8 cellular contexts compared by ENCODE assay signal in genomic region chr7:727806-728460, GRCh38. TPM values are rescaled to one million over a fixed set of nuclear protein-coding genes. Genes with fewer than 3 reads are reported as not detected.
DNase-seq lines count a peak whose midpoint lies in the region; ATAC-seq lines count a peak whose summit lies in the region.

No MANE protein-coding gene starts in this region.

- H3K36me3 ChIP-seq in iPS-20b (ENCODE audit: insufficient read depth, low read depth, low read length) (peaks cover 51% of the 10 kb centered on the region), thymus (ENCODE audit: control insufficient read depth, insufficient read depth) (peaks cover 31% of the 10 kb centered on the region)

- H3K9me3 Mint-ChIP-seq in activated CD8-positive, alpha-beta memory T cell treated with anti-CD3 and anti-CD28 coated beads, Interleukin-2, amount 10 ng/mL, durations not matched to agents 7 days and 5 days (ENCODE audit: low read depth), result peaks cover 8% of the 10 kb centered on the region
- H3K9me3 Mint-ChIP-seq in activated CD8-positive, alpha-beta T cell treated with anti-CD3 and anti-CD28 coated beads, Interleukin-2, amount 10 ng/mL, durations not matched to agents 7 days and 5 days (ENCODE audit: insufficient read depth), result peaks cover 9% of the 10 kb centered on the region

- peak overlapping the region; percentile 23 for H3K27ac Mint-ChIP-seq in activated CD8-positive, alpha-beta memory T cell treated with anti-CD3 and anti-CD28 coated beads, Interleukin-2, amount 10 ng/mL, durations not matched to agents 7 days and 5 days
- peak overlapping the region; percentile 43 for H3K27ac Mint-ChIP-seq in activated CD8-positive, alpha-beta T cell treated with anti-CD3 and anti-CD28 coated beads, Interleukin-2, amount 10 ng/mL, durations not matched to agents 7 days and 5 days

- H3K4me1 Mint-ChIP-seq in activated CD8-positive, alpha-beta memory T cell treated with anti-CD3 and anti-CD28 coated beads, Interleukin-2, amount 10 ng/mL, durations not matched to agents 7 days and 5 days, result peaks cover 28% of the 10 kb centered on the region
- H3K4me1 Mint-ChIP-seq in activated CD8-positive, alpha-beta T cell treated with anti-CD3 and anti-CD28 coated beads, Interleukin-2, amount 10 ng/mL, durations not matched to agents 7 days and 5 days (ENCODE audit: low read depth), result peaks cover 28% of the 10 kb centered on the region

- H3K27ac ChIP-seq in iPS-20b (ENCODE audit: low read length), result no peak overlapping the region
- no peak overlapping the region for H3K27ac ChIP-seq in thymus (ENCODE audit: low read depth)

- peaks cover 11% of the 10 kb centered on the region; the same call in 1 of the 2 replicates for H3K9me3 ChIP-seq in iPS-20b (ENCODE audit: insufficient read depth, low read depth, low read length)
- H3K9me3 ChIP-seq in thymus (ENCODE audit: control insufficient read depth), result no peaks in the 10 kb centered on the region

- peak overlapping the region; percentile 72 for H3K4me3 Mint-ChIP-seq in activated CD8-positive, alpha-beta memory T cell treated with anti-CD3 and anti-CD28 coated beads, Interleukin-2, amount 10 ng/mL, durations not matched to agents 7 days and 5 days
- peak overlapping the region; percentile 81 for H3K4me3 Mint-ChIP-seq in activated CD8-positive, alpha-beta T cell treated with anti-CD3 and anti-CD28 coated beads, Interleukin-2, amount 10 ng/mL, durations not matched to agents 7 days and 5 days

- peaks cover 40% of the 10 kb centered on the region for H3K36me3 Mint-ChIP-seq in activated CD8-positive, alpha-beta memory T cell treated with anti-CD3 and anti-CD28 coated beads, Interleukin-2, amount 10 ng/mL, durations not matched to agents 7 days and 5 days
- H3K36me3 Mint-ChIP-seq in activated CD8-positive, alpha-beta T cell treated with anti-CD3 and anti-CD28 coated beads, Interleukin-2, amount 10 ng/mL, durations not matched to agents 7 days and 5 days (ENCODE audit: low read depth), result peaks cover 55% of the 10 kb centered on the region

- whole genome bisulfite sequencing in thymus, result 66% methylated on average over 21 of the region's 21 CpGs

- H3K27me3 ChIP-seq in iPS-20b (ENCODE audit: insufficient read depth, low read length) (no peaks in the 10 kb centered on the region), thymus (ENCODE audit: control insufficient read depth, insufficient read depth) (no peaks in the 10 kb centered on the region)

- H3K4me1 ChIP-seq in iPS-20b (ENCODE audit: insufficient read depth, low read length), result peaks cover 8% of the 10 kb centered on the region; the same call in 1 of the 2 replicates
- H3K4me1 ChIP-seq in thymus (ENCODE audit: control insufficient read depth, insufficient read depth, low read length), result peaks cover 10% of the 10 kb centered on the region

- POLR2A ChIA-PET in activated CD8-positive, alpha-beta T cell treated with anti-CD3 and anti-CD28 coated beads, Interleukin-2, amount 10 ng/mL, durations not matched to agents 7 days and 5 days (lab: Charles Lee), result interaction anchor here (0.8 to 1.5 kb wide), 3 partner anchors 110 to 146 kb away, joined by 3 to 6 read pairs (median 3); no protein-coding TSS in a partner anchor

- peak overlapping the region; percentile 63; the same call in 1 of the 2 replicates for H3K9ac ChIP-seq in iPS-20b (ENCODE audit: low read depth, low read length)

- H3K4me3 ChIP-seq in iPS-20b (ENCODE audit: low read length), result peak overlapping the region; percentile 65
- H3K4me3 ChIP-seq in thymus (ENCODE audit: low read length), result peak overlapping the region; percentile 94

- CTCF ChIA-PET in activated CD8-positive, alpha-beta memory T cell treated with anti-CD3 and anti-CD28 coated beads, Interleukin-2, amount 10 ng/mL, durations not matched to agents 7 days and 5 days (lab: Charles Lee), result interaction anchor here (0.7 to 1.3 kb wide), 2 partner anchors 9 to 110 kb away, joined by 3 read pairs; no protein-coding TSS in a partner anchor
- CTCF ChIA-PET in activated CD8-positive, alpha-beta T cell treated with anti-CD3 and anti-CD28 coated beads, Interleukin-2, amount 10 ng/mL, durations not matched to agents 7 days and 5 days (lab: Charles Lee), result interaction anchor here (1.0 kb wide), 1 partner anchor 406 kb away, joined by 3 read pairs; no protein-coding TSS in a partner anchor

- DNase-seq in activated CD8-positive, alpha-beta memory T cell treated with anti-CD3 and anti-CD28 coated beads, Interleukin-2, amount 10 ng/mL, durations not matched to agents 7 days and 5 days, result no peak
- DNase-seq in activated CD8-positive, alpha-beta memory T cell treated with anti-CD3 and anti-CD28 coated beads, Interleukin-2, amount 50 U/mL, for 48 hours, result no peak
- no peak for DNase-seq in activated CD8-positive, alpha-beta T cell treated with anti-CD3 and anti-CD28 coated beads, Interleukin-2, amount 10 ng/mL, durations not matched to agents 7 days and 5 days
- DNase-seq in DMS153 treated with DMSO at 0.1 percent for 48 hours (lab: John Stamatoyannopoulos, UW; ENCODE audit: unreplicated experiment) (no peak), H4 (ENCODE audit: low spot score) (no peak)

- H3K27me3 Mint-ChIP-seq in activated CD8-positive, alpha-beta memory T cell treated with anti-CD3 and anti-CD28 coated beads, Interleukin-2, amount 10 ng/mL, durations not matched to agents 7 days and 5 days, result no peaks in the 10 kb centered on the region
- H3K27me3 Mint-ChIP-seq in activated CD8-positive, alpha-beta T cell treated with anti-CD3 and anti-CD28 coated beads, Interleukin-2, amount 10 ng/mL, durations not matched to agents 7 days and 5 days (ENCODE audit: low read depth), result no peaks in the 10 kb centered on the region

- ATAC-seq in activated CD8-positive, alpha-beta memory T cell treated with anti-CD3 and anti-CD28 coated beads, Interleukin-2, amount 10 ng/mL, durations not matched to agents 7 days and 5 days, result no peak
- ATAC-seq in activated CD8-positive, alpha-beta T cell treated with anti-CD3 and anti-CD28 coated beads, Interleukin-2, amount 10 ng/mL, durations not matched to agents 7 days and 5 days, result no peak
- no peak for ATAC-seq in GM19452 (IDR thresholded peaks at IDR 0.05; ENCODE audit: unreplicated experiment)

RNA-seq across cellular contexts. Expression of gene PRKAR1B, which starts 0.9 kb away (rescaled TPM):
- 10 to 100 TPM; 22.6 to 25.0 TPM for total RNA-seq in activated CD8-positive, alpha-beta memory T cell treated with anti-CD3 and anti-CD28 coated beads, Interleukin-2, amount 10 ng/mL, durations not matched to agents 7 days and 5 days
- total RNA-seq in activated CD8-positive, alpha-beta T cell treated with anti-CD3 and anti-CD28 coated beads, Interleukin-2, amount 10 ng/mL, durations not matched to agents 7 days and 5 days, result 10 to 100 TPM; 56.5 to 58.2 TPM
- 13.7 TPM for polyA plus RNA-seq in thymus
- 40.5 and 46.7 TPM in 2 replicates for total RNA-seq in H4 (2014; rRNA removed; shearing (Covaris generic))

RNA-seq across cellular contexts. Expression of gene DNAAF5, which starts 1.4 kb away (rescaled TPM):
- total RNA-seq in activated CD8-positive, alpha-beta memory T cell treated with anti-CD3 and anti-CD28 coated beads, Interleukin-2, amount 10 ng/mL, durations not matched to agents 7 days and 5 days, result 10 to 100 TPM; 22.3 to 27.5 TPM
- 10 to 100 TPM; 25.5 to 27.0 TPM for total RNA-seq in activated CD8-positive, alpha-beta T cell treated with anti-CD3 and anti-CD28 coated beads, Interleukin-2, amount 10 ng/mL, durations not matched to agents 7 days and 5 days
- polyA plus RNA-seq in thymus, result 9.2 TPM
- total RNA-seq in H4 (2014; rRNA removed; shearing (Covaris generic)), result 51.0 and 51.2 TPM in 2 replicates
